Comparison of ENCODE assay signal across 8 cellular contexts in the genomic region with DNA sequence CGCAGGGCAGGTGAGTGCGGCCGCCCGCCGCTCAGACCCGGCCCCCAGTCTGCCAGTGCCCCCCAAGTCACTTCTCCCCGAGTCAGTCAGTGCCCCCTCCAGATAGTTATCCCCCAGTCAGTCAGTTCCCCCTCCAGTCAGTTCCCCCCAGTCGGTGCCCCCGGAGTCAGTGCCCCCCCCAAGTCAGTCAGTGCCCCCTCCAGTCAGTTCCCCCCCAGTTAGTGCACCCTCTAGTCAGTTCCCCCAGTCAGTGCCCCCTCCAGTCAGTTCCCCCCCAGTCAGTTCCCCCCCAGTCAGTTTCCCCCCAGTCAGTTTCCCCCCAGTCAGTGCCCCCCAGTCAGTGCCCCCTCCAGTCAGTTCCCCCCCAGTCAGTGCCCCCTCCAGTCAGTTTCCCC. TPM values are rescaled to one million over a fixed set of nuclear protein-coding genes. Genes with fewer than 3 reads are reported as not detected.
DNase-seq lines count a peak whose midpoint lies in the region; ATAC-seq and TF ChIP-seq lines count a peak whose summit lies in the region.

No MANE protein-coding gene starts in this region.

- H3K27me3 ChIP-seq in A673 (replicated peaks; ENCODE audit: insufficient read depth, low read depth, low read length, poor library complexity) (no peaks in the 10 kb centered on the region), HUES64 (ENCODE audit: insufficient read depth, low read length) (no peaks in the 10 kb centered on the region), muscle layer of colon (ENCODE audit: control insufficient read depth in 1 of 2, insufficient read depth in 2 of 2, low read length in 2 of 2) (no peaks in the 10 kb centered on the region)

- H3K4me1 Mint-ChIP-seq in chondrocyte (ENCODE audit: low read depth): peaks cover 8% of the 10 kb centered on the region

- ATAC-seq in HG03521 (IDR thresholded peaks at IDR 0.05; ENCODE audit: unreplicated experiment): no peak

- peak overlapping the region; percentile 94 for H3K27ac ChIP-seq in A673 (ENCODE audit: low read depth, low read length, poor library complexity, severe bottlenecking)
- peak overlapping the region; percentile 52; the same call in 1 of the 2 replicates for H3K27ac ChIP-seq in HUES64 (ENCODE audit: low read depth, low read length)
- H3K27ac ChIP-seq in muscle layer of colon (ENCODE audit: low read depth, low read length): peak overlapping the region; percentile 75

- peak overlapping the region; percentile 53 for H3K4me3 Mint-ChIP-seq in chondrocyte (ENCODE audit: unreplicated experiment)

- no peaks in the 10 kb centered on the region for H3K27me3 Mint-ChIP-seq in chondrocyte (ENCODE audit: low read depth)

- DNase-seq in A673 (ENCODE audit: low spot score): no peak
- no peak for DNase-seq in chondrocyte (ENCODE audit: low spot score)
- no peak for DNase-seq in DMS153 (lab: John Stamatoyannopoulos, UW)
- no peak for DNase-seq in NCI-H226
- no peak for DNase-seq in HPDE6-E6E7 (ENCODE audit: extremely low spot score)

- TF ChIP-seq CTCF in A673 (conservative IDR thresholded peaks at IDR 0.05; ENCODE audit: low read depth, low read length) (no peak), chondrocyte (IDR thresholded peaks at IDR 0.05) (no peak)

- BruUV-seq in A673 (replicated peaks; lab: Mats Ljungman, UMichigan): no TSS peak

- no peak overlapping the region for H3K27ac Mint-ChIP-seq in chondrocyte (ENCODE audit: unreplicated experiment)

- peak overlapping the region; percentile 91 for H3K4me3 ChIP-seq in A673 (ENCODE audit: low read depth, low read length, poor library complexity, severe bottlenecking)
- H3K4me3 ChIP-seq in HUES64 (ENCODE audit: low read length): peak overlapping the region; percentile 83
- H3K4me3 ChIP-seq in muscle layer of colon (ENCODE audit: low read depth in 1 of 2, low read length in 2 of 2): peak overlapping the region; percentile 70 to 93

- WGBS in HUES64: 0% methylated on average over 6 of the region's 9 CpGs

- CTCF ChIA-PET in A673 (lab: Charles Lee): no interaction called here

- POLR2A ChIA-PET in A673 (lab: Charles Lee; ENCODE audit: low non-redundant PET): no interaction called here

- H3K9me3 ChIP-seq in A673 (ENCODE audit: low read depth, low read length, poor library complexity, severe bottlenecking) (no peaks in the 10 kb centered on the region), HUES64 (ENCODE audit: insufficient read depth, low read depth, low read length) (no peaks in the 10 kb centered on the region), muscle layer of colon (ENCODE audit: low read length) (no peaks in the 10 kb centered on the region)

- no peaks in the 10 kb centered on the region for H3K36me3 Mint-ChIP-seq in chondrocyte (ENCODE audit: low read depth)

- H3K4me1 ChIP-seq in A673 (ENCODE audit: insufficient read depth, low read length, poor library complexity, severe bottlenecking) (peaks cover 3% of the 10 kb centered on the region), HUES64 (ENCODE audit: insufficient read depth, low read length) (no peaks in the 10 kb centered on the region), muscle layer of colon (ENCODE audit: insufficient read depth, low read length) (peaks cover 21% of the 10 kb centered on the region)

- no peaks in the 10 kb centered on the region for H3K9me3 Mint-ChIP-seq in chondrocyte (ENCODE audit: low read depth)

- H3K9ac ChIP-seq in HUES64 (ENCODE audit: low read depth, low read length) (peak overlapping the region; percentile 82), muscle layer of colon (ENCODE audit: low read length) (peak overlapping the region; percentile 44)

- intact Hi-C loops in A673 (cut with micrococcal nuclease; ENCODE audit: unreplicated experiment): loop anchor here (2.0 kb wide), 2 partner anchors 73 to 93 kb away; partner anchors contain the start of genes HDAC10 and MAPK11

- H3K36me3 ChIP-seq in A673 (ENCODE audit: insufficient read depth, low read length, poor library complexity, severe bottlenecking) (peaks cover 3% of the 10 kb centered on the region), HUES64 (ENCODE audit: insufficient read depth, low read length) (no peaks in the 10 kb centered on the region), muscle layer of colon (ENCODE audit: insufficient read depth, low read length) (no peaks in the 10 kb centered on the region)

RNA-seq across cellular contexts. Expression of gene PPP6R2, which starts 0.4 kb away (rescaled TPM):
- total RNA-seq in A673 (2021): 64.6 and 66.7 TPM in 2 replicates
- 21.7 TPM for polyA plus RNA-seq in HUES64 (2013, experiment 1 of 2)
- 20.7 TPM for polyA plus RNA-seq in HUES64 (2013, experiment 2 of 2)
- 46.2 to 53.1 TPM (median 47.1 TPM) in 3 replicates for total RNA-seq in chondrocyte

RNA-seq across cellular contexts. Expression of gene DENND6B, which starts 16.7 kb away (rescaled TPM):
- total RNA-seq in A673 (2021): 5.3 and 10.8 TPM in 2 replicates
- 1.00 TPM for polyA plus RNA-seq in HUES64 (2013, experiment 1 of 2)
- 2.5 TPM for polyA plus RNA-seq in HUES64 (2013, experiment 2 of 2)
- total RNA-seq in chondrocyte: 7.7 to 8.8 TPM (median 8.1 TPM) in 3 replicates

RNA-seq across cellular contexts. Expression of gene PLXNB2, which starts 36.1 kb away (rescaled TPM):
- total RNA-seq in A673 (2021): 155 and 173 TPM in 2 replicates
- polyA plus RNA-seq in HUES64 (2013, experiment 1 of 2): 44.5 TPM
- polyA plus RNA-seq in HUES64 (2013, experiment 2 of 2): 48.0 TPM
- 300 to 356 TPM (median 346 TPM) in 3 replicates for total RNA-seq in chondrocyte
